19 cellular contexts compared by ENCODE assay signal in genomic region chr11:27445625-27446024, GRCh38. TPM values are rescaled to one million over a fixed set of nuclear protein-coding genes. Genes with fewer than 3 reads are reported as not detected.
DNase-seq lines count a peak whose midpoint lies in the region; ATAC-seq and TF ChIP-seq lines count a peak whose summit lies in the region.
"Had no signal": no experiment of that assay in that cellular context is flagged by ENCODE, and none has a peak within 500 bp of the region (broad histone marks: within the 10 kb centered on the region; RNA-seq: fewer than 3 reads in every experiment).

No MANE protein-coding gene starts in this region.

- H3K9me3 ChIP-seq in HUES64 (ENCODE audit: insufficient read depth, low read depth, low read length) (no peaks in the 10 kb centered on the region), endodermal cell (ENCODE audit: control insufficient read depth, low read length) (no peaks in the 10 kb centered on the region), neural progenitor cell (ENCODE audit: low read depth) (no peaks in the 10 kb centered on the region), esophagus muscularis mucosa (no peaks in the 10 kb centered on the region)
- H3K9me3 ChIP-seq: MG63 had no signal

- H3K4me1 ChIP-seq in GM23338 (ENCODE audit: insufficient read depth) = peaks cover 62% of the 10 kb centered on the region
- peaks cover 65% of the 10 kb centered on the region for H3K4me1 ChIP-seq in HUES64 (ENCODE audit: insufficient read depth, low read length)
- H3K4me1 ChIP-seq in endodermal cell (ENCODE audit: control insufficient read depth, insufficient read depth, low read length) = peaks cover 5% of the 10 kb centered on the region
- H3K4me1 ChIP-seq in neural progenitor cell = peaks cover 56% of the 10 kb centered on the region
- peaks cover 3 to 30% (median 24%) of the 10 kb centered on the region in 4 donors for H3K4me1 ChIP-seq in esophagus muscularis mucosa

- H3K9ac ChIP-seq in HUES64 (ENCODE audit: low read depth, low read length) (peak overlapping the region; percentile 14; the same call in 1 of the 2 replicates), endodermal cell (ENCODE audit: extremely low read depth, low read length, poor library complexity, severe bottlenecking) (no peak overlapping the region), neural progenitor cell (no peak overlapping the region)

- H3F3A ChIP-seq in GM23338 (replicated peaks; ENCODE audit: low read depth) (no peaks in the 10 kb centered on the region; the same call in 1 of the 2 replicates), neural progenitor cell (ENCODE audit: low read depth) (peaks cover 72% of the 10 kb centered on the region)

- no peak for TF ChIP-seq POLR2A in esophagus muscularis mucosa (IDR thresholded peaks at IDR 0.05; ENCODE audit: low read depth)

- no peak; a peak in 1 of 4 replicates for TF ChIP-seq CTCF in GM23338 (conservative IDR thresholded peaks at IDR 0.05; ENCODE audit: low read depth in 2 of 2)
- no peak for TF ChIP-seq CTCF in endodermal cell (conservative IDR thresholded peaks at IDR 0.05)
- no peak for TF ChIP-seq CTCF in neural progenitor cell (IDR thresholded peaks at IDR 0.05)
- TF ChIP-seq CTCF in esophagus muscularis mucosa (IDR thresholded peaks at IDR 0.05) = no peak

- H3K4me2 ChIP-seq in GM23338 (peak overlapping the region; percentile 56), neural progenitor cell (peak overlapping the region; percentile 80)

- H3K27me3 Mint-ChIP-seq in GM23338 (ENCODE audit: insufficient read depth, low read depth, poor library complexity) = peaks cover 4% of the 10 kb centered on the region
- no peaks in the 10 kb centered on the region for H3K27me3 Mint-ChIP-seq in endodermal cell (ENCODE audit: insufficient read depth)
- peaks cover 10% of the 10 kb centered on the region for H3K27me3 Mint-ChIP-seq in neural progenitor cell (ENCODE audit: insufficient read depth, low read depth)

- no peak for TF ChIP-seq EP300 in esophagus muscularis mucosa (IDR thresholded peaks at IDR 0.05)

- peak overlapping the region; percentile 35 for H3K4me3 ChIP-seq in GM23338
- H3K4me3 ChIP-seq in HUES64 (ENCODE audit: low read length) = peak overlapping the region; percentile 28; the same call in 1 of the 2 replicates
- H3K4me3 ChIP-seq in endodermal cell (ENCODE audit: low read length) = no peak overlapping the region
- peak overlapping the region; percentile 8 for H3K4me3 ChIP-seq in neural progenitor cell
- no peak overlapping the region for H3K4me3 ChIP-seq in esophagus muscularis mucosa
- H3K4me3 ChIP-seq: MG63 had no signal

- H3K27ac ChIP-seq in GM23338 (ENCODE audit: low read depth) (peak overlapping the region; percentile 78), HUES64 (ENCODE audit: low read depth, low read length) (peak overlapping the region; percentile 93), endodermal cell (ENCODE audit: low read depth, low read length) (peak overlapping the region; percentile 90), neural progenitor cell (peak overlapping the region; percentile 96), esophagus muscularis mucosa (replicated peaks in 1 of 4) (no peak overlapping the region)
- H3K27ac ChIP-seq: HL-60 had no signal

- 0 out of 3 replicates have a peak overlapping the region, but pooled peaks have one; percentile 49 for H3K4me3 Mint-ChIP-seq in GM23338
- H3K4me3 Mint-ChIP-seq in endodermal cell = no peak overlapping the region
- no peak overlapping the region for H3K4me3 Mint-ChIP-seq in neural progenitor cell
- H3K4me3 Mint-ChIP-seq: CD8-positive, alpha-beta memory T cell; HFFc6 had no signal

- peaks cover 57% of the 10 kb centered on the region for H3K4me1 Mint-ChIP-seq in GM23338
- H3K4me1 Mint-ChIP-seq in endodermal cell = peaks cover 34% of the 10 kb centered on the region
- H3K4me1 Mint-ChIP-seq in neural progenitor cell = peaks cover 38% of the 10 kb centered on the region
- H3K4me1 Mint-ChIP-seq: CD8-positive, alpha-beta memory T cell had no signal

- 76% methylated on average over 4 of the region's 4 CpGs for WGBS in HUES64
- 87 to 90% methylated on average over 3 of the region's 4 CpGs for whole genome bisulfite sequencing in endodermal cell (ENCODE audit: insufficient coverage in 1 of 2, insufficient read length in 1 of 2), 2 experiments
- WGBS in esophagus muscularis mucosa = 93% methylated on average over 4 of the region's 4 CpGs

- H3K79me2 ChIP-seq in GM23338 (replicated peaks; ENCODE audit: insufficient read depth) (peaks cover 82% of the 10 kb centered on the region), neural progenitor cell (ENCODE audit: low read depth) (peaks cover 91% of the 10 kb centered on the region)

- H2AFZ ChIP-seq in GM23338 (no peak overlapping the region), neural progenitor cell (replicated peaks) (no peak overlapping the region)

- H3K36me3 Mint-ChIP-seq in GM23338 (ENCODE audit: low read depth) (no peaks in the 10 kb centered on the region; the same call in 2 of the 3 replicates), endodermal cell (ENCODE audit: low read depth) (peaks cover 8% of the 10 kb centered on the region), neural progenitor cell (peaks cover 13% of the 10 kb centered on the region)
- H3K36me3 Mint-ChIP-seq: CD8-positive, alpha-beta memory T cell had no signal

- H3K27me3 ChIP-seq in GM23338 (ENCODE audit: insufficient read depth) = no peaks in the 10 kb centered on the region
- H3K27me3 ChIP-seq in HUES64 (ENCODE audit: insufficient read depth, low read length) = no peaks in the 10 kb centered on the region
- H3K27me3 ChIP-seq in endodermal cell (ENCODE audit: control insufficient read depth, insufficient read depth, low read length, poor library complexity, severe bottlenecking) = no peaks in the 10 kb centered on the region
- no peaks in the 10 kb centered on the region for H3K27me3 ChIP-seq in neural progenitor cell
- H3K27me3 ChIP-seq in esophagus muscularis mucosa = no peaks in the 10 kb centered on the region
- H3K27me3 ChIP-seq: MG63 had no signal

- H3K36me3 ChIP-seq in GM23338 (ENCODE audit: insufficient read depth) = no peaks in the 10 kb centered on the region
- H3K36me3 ChIP-seq in HUES64 (ENCODE audit: insufficient read depth, low read length) = peaks cover 6% of the 10 kb centered on the region
- peaks cover 15% of the 10 kb centered on the region for H3K36me3 ChIP-seq in endodermal cell (ENCODE audit: control insufficient read depth, insufficient read depth, low read length)
- peaks cover 18% of the 10 kb centered on the region for H3K36me3 ChIP-seq in neural progenitor cell
- H3K36me3 ChIP-seq in esophagus muscularis mucosa = no peaks in the 10 kb centered on the region
- H3K36me3 ChIP-seq: MG63 had no signal

- H3K9me3 Mint-ChIP-seq in GM23338 (no peaks in the 10 kb centered on the region), endodermal cell (no peaks in the 10 kb centered on the region), neural progenitor cell (no peaks in the 10 kb centered on the region)
- H3K9me3 Mint-ChIP-seq: CD8-positive, alpha-beta memory T cell; HFFc6 had no signal

- ATAC-seq in GM23338 (no peak; the same call in 1 of the 3 replicates), HG03175 (IDR thresholded peaks at IDR 0.05; ENCODE audit: unreplicated experiment) (no peak), GM18502 (IDR thresholded peaks at IDR 0.05; ENCODE audit: poor library complexity, unreplicated experiment) (no peak)
- ATAC-seq: PC-3 had no signal

- intact Hi-C loops in esophagus muscularis mucosa (cut with DNase I) = no loop called here

- H4K20me1 ChIP-seq in GM23338 (replicated peaks; ENCODE audit: insufficient read depth) (no peaks in the 10 kb centered on the region), neural progenitor cell (ENCODE audit: low read depth) (peaks cover 52% of the 10 kb centered on the region)

- DNase-seq in GM23338 (ENCODE audit: low spot score) (peak; percentile 33), endodermal cell (no peak), neural progenitor cell (ENCODE audit: low spot score) (no peak), esophagus muscularis mucosa (ENCODE audit: extremely low spot score) (no peak)
- DNase-seq: AML-193; C1 segment of cervical spinal cord; Calu3; CD8-positive, alpha-beta memory T cell; HFFc6; Kasumi-1; MG63; NCI-H1048; NCI-H187; PC-3; Right ventricle myocardium superior had no signal

- no peaks in the 10 kb centered on the region for H3K9me2 ChIP-seq in GM23338 (ENCODE audit: insufficient read depth)

- H3K27ac Mint-ChIP-seq in GM23338 = no peak overlapping the region
- no peak overlapping the region for H3K27ac Mint-ChIP-seq in endodermal cell
- no peak overlapping the region for H3K27ac Mint-ChIP-seq in neural progenitor cell
- H3K27ac Mint-ChIP-seq: CD8-positive, alpha-beta memory T cell; HFFc6 had no signal

TF ChIP-seq in GM23338, 12 proteins besides CTCF, POLR2A, EP300 and RAD21 (continues in another document):
- TF ChIP-seq EZH2 (IDR thresholded peaks at IDR 0.05; ENCODE audit: low read depth, unreplicated experiment) = no peak
- TF ChIP-seq JUNB (IDR thresholded peaks at IDR 0.05; ENCODE audit: unreplicated experiment) = no peak
- no peak for TF ChIP-seq CREB1 (CRISPR knock-in tag; IDR thresholded peaks at IDR 0.05; ENCODE audit: low read depth)
- no peak for TF ChIP-seq NANOG (IDR thresholded peaks at IDR 0.05; ENCODE audit: borderline replicate concordance)
- TF ChIP-seq POLR2AphosphoS5 (IDR thresholded peaks at IDR 0.05; ENCODE audit: low read depth) = no peak
- TF ChIP-seq ETS1 (IDR thresholded peaks at IDR 0.05) = no peak
- TF ChIP-seq EZH2phosphoT487 (IDR thresholded peaks at IDR 0.05; ENCODE audit: unreplicated experiment) = no peak

RNA-seq across cellular contexts. Expression of gene LGR4, which starts 27.0 kb away (rescaled TPM):
- 91.7 and 99.6 TPM in 2 replicates for total RNA-seq in GM23338 (2014; rRNA removed; shearing (Covaris generic))
- polyA plus RNA-seq in GM23338 (2016; fragmentation: Nextera tagmentation; extraction: Ambion mirVana) = 21.2 and 22.6 TPM in 2 replicates
- 42.3 TPM for polyA plus RNA-seq in HUES64 (2013, experiment 1 of 2)
- 45.0 TPM for polyA plus RNA-seq in HUES64 (2013, experiment 2 of 2)
- total RNA-seq in endodermal cell = 10 to 100 TPM; 73.7 to 75.6 TPM
- polyA plus RNA-seq in endodermal cell (2013, experiment 1 of 2) = 58.3 TPM
- 53.9 TPM for polyA plus RNA-seq in endodermal cell (2013, experiment 2 of 2)
- total RNA-seq in neural progenitor cell (ENCODE audit: low replicate concordance) = 219 and 274 TPM in 2 replicates
- 10 to 100 TPM; 24.9 to 37.6 (median 27.6) TPM for total RNA-seq in esophagus muscularis mucosa

Comparison
In these comparisons a context has a peak if more than half of its experiments do, and no peak if none do; other contexts are left out.
1. H3K27ac ChIP-seq: peak in GM23338 (single experiment), HUES64 (single experiment), endodermal cell (single experiment) and neural progenitor cell (single experiment); none in esophagus muscularis mucosa (0 of 4).
2. H3K4me3 ChIP-seq: peak in GM23338 (single experiment), HUES64 (single experiment) and neural progenitor cell (single experiment); none in endodermal cell (single experiment) and esophagus muscularis mucosa (0 of 4).